Comparison of ENCODE assay signal across 1 cellular context in genomic region chr4:80465238-80465637, GRCh38.
TF ChIP-seq lines count a peak whose summit lies in the region.

No MANE protein-coding gene starts in this region.

TF ChIP-seq in IMR-90, 13 proteins besides CTCF, POLR2A, EP300 and RAD21 (continued from another document):
- TF ChIP-seq MAFK (IDR thresholded peaks at IDR 0.05; ENCODE audit: low read depth, low read length) = no peak
- no peak for TF ChIP-seq USF2 (IDR thresholded peaks at IDR 0.05; ENCODE audit: low read depth, low read length)
- no peak for TF ChIP-seq NFE2L2 (IDR thresholded peaks at IDR 0.05; ENCODE audit: low read depth, low read length)
- TF ChIP-seq SMC3 (IDR thresholded peaks at IDR 0.05; ENCODE audit: low read depth, low read length) = no peak
- no peak for TF ChIP-seq CHD1 (IDR thresholded peaks at IDR 0.05; ENCODE audit: low read depth, low read length)
- no peak for TF ChIP-seq RFX5 (IDR thresholded peaks at IDR 0.05; ENCODE audit: low read depth, low read length)
- no peak for TF ChIP-seq CEBPB (IDR thresholded peaks at IDR 0.05; ENCODE audit: low read depth, low read length)
- no peak for TF ChIP-seq MAZ (IDR thresholded peaks at IDR 0.05; ENCODE audit: borderline replicate concordance, low read depth, low read length)
